In genomic region chr16:35909351-35909954, GRCh38 we compare ENCODE assay signal across 28 cellular contexts.
"Had no signal": no experiment of that assay in that cellular context is flagged by ENCODE, and none has a peak within 500 bp of the region (broad histone marks: within the 10 kb centered on the region; RNA-seq: fewer than 3 reads in every experiment).

No MANE protein-coding gene starts in this region.

- H3K4me1 ChIP-seq: body of pancreas, breast epithelium had no signal

- H3K36me3 ChIP-seq: brain microvascular endothelial cell, breast epithelium, cardiac muscle cell had no signal

- H3K27me3 ChIP-seq: body of pancreas, brain microvascular endothelial cell, breast epithelium, cardiac muscle cell had no signal

- H3K27ac ChIP-seq: body of pancreas, brain microvascular endothelial cell, breast epithelium, cardiac muscle cell, VCaP had no signal

- H3K4me3 ChIP-seq: body of pancreas, breast epithelium, cardiac muscle cell had no signal

- ATAC-seq: activated CD8-positive, alpha-beta T cell treated with anti-CD3 and anti-CD28 coated beads for 36 hours; activated naive CD8-positive, alpha-beta T cell treated with anti-CD3 and anti-CD28 coated beads, Interleukin-2, amount 50 U/mL, for 24 hours; activated T-cell treated with anti-CD3 and anti-CD28 coated beads, Interleukin-2, amount 50 U/mL, for 4 hours; activated T-cell treated with anti-CD3 and anti-CD28 coated beads, Interleukin-2, amount 50 U/mL, for 72 hours; activated T-helper 17 cell treated with anti-CD3 and anti-CD28 coated beads, Interleukin-2, amount 50 U/mL, for 72 hours; body of pancreas had no signal

- DNase-seq: activated B cell treated with CpG ODN at 0.5 μM for 24 hours; activated CD4-positive, alpha-beta memory T cell treated with anti-CD3 and anti-CD28 coated beads for 36 hours; activated CD4-positive, alpha-beta T cell treated with anti-CD3 and anti-CD28 coated beads for 4 hours; activated CD4-positive, alpha-beta T cell treated with anti-CD3 and anti-CD28 coated beads, Interleukin-2, amount 10 ng/mL, durations not matched to agents 24 days and 14 days; activated CD4-positive, alpha-beta T cell treated with anti-CD3 and anti-CD28 coated beads, Interleukin-2, amount 50 U/mL, for 1 hour; activated CD4-positive, alpha-beta T cell treated with anti-CD3 and anti-CD28 coated beads, Interleukin-2, amount 50 U/mL, for 4 hours; activated CD4-positive, CD25-positive, alpha-beta regulatory T cell treated with anti-CD3 and anti-CD28 coated beads, Interleukin-2, amount 50 U/mL, for 72 hours; activated CD8-positive, alpha-beta memory T cell treated with anti-CD3 and anti-CD28 coated beads, Interleukin-2, amount 50 U/mL, for 48 hours; activated effector memory CD4-positive, alpha-beta T cell treated with anti-CD3 and anti-CD28 coated beads, Interleukin-2, amount 50 U/mL, for 16 hours; activated gamma-delta T cell treated with Interleukin-2 at 50 U/mL for 16 hours; activated naive CD4-positive, alpha-beta T cell; activated naive CD8-positive, alpha-beta T cell treated with anti-CD3 and anti-CD28 coated beads, Interleukin-2, amount 10 ng/mL, durations not matched to agents 7 days and 5 days; activated T-cell treated with anti-CD3 and anti-CD28 coated beads, Interleukin-2, amount 50 U/mL, for 4 hours; activated T-cell treated with anti-CD3 and anti-CD28 coated beads, Interleukin-2, amount 50 U/mL, for 72 hours; amygdala; anterior cingulate cortex; body of pancreas; brain microvascular endothelial cell; central memory CD4-positive, alpha-beta T cell; T-helper 1 cell; T-helper 2 cell; T-helper 9 cell had no signal
